Comparison of ENCODE assay signal across 3 cellular contexts in genomic region chr4:56072730-56073129, GRCh38.
DNase-seq lines count a peak whose midpoint lies in the region; ATAC-seq, FAIRE-seq and TF ChIP-seq lines count a peak whose summit lies in the region.
"Not testable (repeated sequence)": the region's sequence is repeated elsewhere in the genome, so short reads cannot be mapped to it uniquely, and the experiment has no call there.

No MANE protein-coding gene starts in this region.

- in situ Hi-C loops in K562 (cut with MboI), result not testable (repeated sequence)

- H3K4me1 Mint-ChIP-seq in endothelial cell (ENCODE audit: unreplicated experiment), result not testable (repeated sequence)

- not testable (repeated sequence) for TF ChIP-seq RAD21 in K562 (CRISPR knock-in tag; conservative IDR thresholded peaks at IDR 0.05 in 1 of 2, IDR thresholded peaks at IDR 0.05 in 1 of 2)

- H3K27ac ChIP-seq in HEK293 (ENCODE audit: extremely low read depth, low read depth, low read length); K562 (ENCODE audit: extremely low read depth, low read depth, low read length): not testable (repeated sequence)

- not testable (repeated sequence) for TF ChIP-seq CTCF in HEK293 (tag by site-specific recombination; IDR thresholded peaks at IDR 0.05); K562 (IDR thresholded peaks at IDR 0.05 in 2 of 3, conservative IDR thresholded peaks at IDR 0.05 in 1 of 3; ENCODE audit: insufficient read depth in 2 of 3, low read depth in 1 of 3, low read length in 3 of 3); endothelial cell (IDR thresholded peaks at IDR 0.05; ENCODE audit: unreplicated experiment)

- not testable (repeated sequence) for TF ChIP-seq POLR2A in K562 (conservative IDR thresholded peaks at IDR 0.05)

- H3K27ac Mint-ChIP-seq in endothelial cell (ENCODE audit: unreplicated experiment), result peak overlapping the region; percentile 28

- H3K36me3 Mint-ChIP-seq in endothelial cell (ENCODE audit: low read depth, unreplicated experiment), result peaks cover 32% of the 10 kb centered on the region

- CTCF ChIA-PET in HEK293 (lab: Yijun Ruan, JAX); K562 (lab: Yijun Ruan, JAX; ENCODE audit: low intra/inter-chr PET ratio): not testable (repeated sequence)

- not testable (repeated sequence) for H3K27me3 Mint-ChIP-seq in endothelial cell (ENCODE audit: unreplicated experiment)

- H3K4me3 Mint-ChIP-seq in endothelial cell (ENCODE audit: unreplicated experiment), result peak overlapping the region; percentile 28

- not testable (repeated sequence) for H3K4me2 ChIP-seq in K562 (ENCODE audit: insufficient read depth, low read length)

- 4% methylated on average over 3 of the region's 3 CpGs for WGBS in K562 (ENCODE audit: insufficient coverage, low coverage, missing lambda C conversion rate)

- H4K20me1 ChIP-seq in K562 (replicated peaks; ENCODE audit: control insufficient read depth, insufficient read depth, low read length), result not testable (repeated sequence)

- not testable (repeated sequence) for H3K36me3 ChIP-seq in HEK293 (ENCODE audit: control insufficient read depth in 2 of 2, insufficient read depth in 1 of 2, low read length in 2 of 2); K562 (ENCODE audit: control insufficient read depth, insufficient read depth, low read length)

- not testable (repeated sequence) for H3K79me2 ChIP-seq in K562 (ENCODE audit: control insufficient read depth, insufficient read depth, low read length)

- not testable (repeated sequence) for TF ChIP-seq EP300 in K562 (IDR thresholded peaks at IDR 0.05; ENCODE audit: low read length)

- not testable (repeated sequence) for H3K4me1 ChIP-seq in HEK293 (ENCODE audit: control insufficient read depth, insufficient read depth, low read length); K562 (replicated peaks in 1 of 2; ENCODE audit: control insufficient read depth in 2 of 2, insufficient read depth in 2 of 2, low read length in 2 of 2)

- not testable (repeated sequence) for H2AFZ ChIP-seq in K562 (ENCODE audit: low read depth, low read length)

- not testable (repeated sequence) for FAIRE-seq in K562 (lab: Jason Lieb, UNC)

- intact Hi-C loops in K562 (cut with micrococcal nuclease), result not testable (repeated sequence)

- POLR2A ChIA-PET in HEK293 (lab: Yijun Ruan, JAX); K562 (lab: Yijun Ruan, JAX): not testable (repeated sequence)

- ATAC-seq in K562, result not testable (repeated sequence)

- H3K9me3 ChIP-seq in HEK293 (ENCODE audit: control insufficient read depth, insufficient read depth, low read depth, low read length); K562 (replicated peaks; ENCODE audit: control insufficient read depth, insufficient read depth, low read depth, low read length): not testable (repeated sequence)

- not testable (repeated sequence) for BruUV-seq in K562 (replicated peaks; lab: Mats Ljungman, UMichigan)

- H3K27me3 ChIP-seq in K562 (ENCODE audit: control insufficient read depth in 2 of 2, insufficient read depth in 2 of 2, low read length in 2 of 2), result peaks cover 9 to 13% of the 10 kb centered on the region in 2 experiments; a peak in 4 of 5 replicates

- H3K9me3 Mint-ChIP-seq in endothelial cell (ENCODE audit: unreplicated experiment), result not testable (repeated sequence)

- H3K9me1 ChIP-seq in K562 (ENCODE audit: control insufficient read depth, insufficient read depth, low read length), result not testable (repeated sequence)

- DNase-seq in K562 (ENCODE audit: extremely low read depth in 1 of 4, low spot score in 3 of 4); endothelial cell (ENCODE audit: low spot score): not testable (repeated sequence)

- not testable (repeated sequence) for H3K4me3 ChIP-seq in HEK293 (ENCODE audit: low read depth, low read length); K562

- H3K9ac ChIP-seq in K562 (ENCODE audit: insufficient read depth in 1 of 2, low read depth in 2 of 2, low read length in 2 of 2), result not testable (repeated sequence)

TF ChIP-seq in HEK293, 187 proteins besides CTCF, POLR2A, EP300 and RAD21:
- peak; percentile 57; the same call in 1 of the 2 replicates for TF ChIP-seq ZNF146 (tag by site-specific recombination; IDR thresholded peaks at IDR 0.05)
TF ChIP-seq in HEK293: peak in this region for 1; not testable (repeated sequence) for 186.

TF ChIP-seq in K562, 482 proteins besides CTCF, POLR2A, EP300 and RAD21:
- TF ChIP-seq ZNF146 (CRISPR knock-in tag; IDR thresholded peaks at IDR 0.05; ENCODE audit: unreplicated experiment), result peak; percentile 63
